13 cellular contexts compared by ENCODE assay signal in the genomic region with DNA sequence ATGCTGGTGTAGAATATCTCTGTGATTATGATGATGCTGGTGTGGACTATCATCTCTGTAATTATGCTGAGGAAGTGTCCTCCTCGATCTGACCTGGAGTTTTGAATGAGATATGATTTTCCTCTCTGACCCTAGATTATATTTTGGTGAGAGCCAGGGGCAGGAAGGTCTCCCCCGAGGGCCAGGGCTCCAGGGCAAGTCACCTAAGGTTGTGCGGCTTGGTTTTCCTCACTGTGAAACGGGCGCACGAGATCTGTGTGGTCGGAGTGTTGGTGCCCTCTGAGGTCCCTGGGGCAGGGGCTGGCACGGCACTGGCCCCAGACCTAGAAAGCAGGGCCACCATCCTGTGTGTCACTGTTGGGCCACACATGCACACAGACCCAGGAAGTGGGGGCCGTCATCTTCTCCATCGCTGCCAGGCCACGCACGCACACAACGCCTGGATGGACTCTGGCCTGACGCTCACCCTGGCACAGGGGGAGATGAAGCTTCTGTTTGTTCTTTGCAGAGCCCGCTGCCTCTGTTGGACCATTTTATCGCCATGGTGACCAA.
"Had no signal": no experiment of that assay in that cellular context is flagged by ENCODE, and none has a peak within 500 bp of the region (broad histone marks: within the 10 kb centered on the region; RNA-seq: fewer than 3 reads in every experiment).

No MANE protein-coding gene starts in this region.

- ATAC-seq: activated CD8-positive, alpha-beta T cell treated with anti-CD3 and anti-CD28 coated beads, Interleukin-2, amount 10 ng/mL, durations not matched to agents 7 days and 5 days; WTC11 had no signal

- H3K4me1 Mint-ChIP-seq: activated naive CD8-positive, alpha-beta T cell treated with anti-CD3 and anti-CD28 coated beads, Interleukin-2, amount 10 ng/mL, durations not matched to agents 7 days and 5 days; memory B cell; WTC11 had no signal

- H3K27ac ChIP-seq: stomach, vagina had no signal

- H3K4me3 ChIP-seq: stomach, vagina had no signal

- DNase-seq: activated CD4-positive, alpha-beta T cell treated with anti-CD3 and anti-CD28 coated beads for 48 hours; activated CD8-positive, alpha-beta memory T cell treated with anti-CD3 and anti-CD28 coated beads, Interleukin-2, amount 50 U/mL, for 48 hours; activated CD8-positive, alpha-beta T cell treated with anti-CD3 and anti-CD28 coated beads, Interleukin-2, amount 10 ng/mL, durations not matched to agents 7 days and 5 days; activated naive CD8-positive, alpha-beta T cell treated with anti-CD3 and anti-CD28 coated beads, Interleukin-2, amount 10 ng/mL, durations not matched to agents 7 days and 5 days; foreskin melanocyte; head of caudate nucleus; stimulated activated CD4-positive, alpha-beta T cell treated with anti-CD3 and anti-CD28 coated beads, Interleukin-4, amount 100 ng/mL, for 4 hours had no signal

- H3K27ac Mint-ChIP-seq: activated CD8-positive, alpha-beta T cell treated with anti-CD3 and anti-CD28 coated beads, Interleukin-2, amount 10 ng/mL, durations not matched to agents 7 days and 5 days; activated naive CD8-positive, alpha-beta T cell treated with anti-CD3 and anti-CD28 coated beads, Interleukin-2, amount 10 ng/mL, durations not matched to agents 7 days and 5 days; memory B cell; nephron; WTC11 had no signal

- H3K36me3 Mint-ChIP-seq: activated naive CD8-positive, alpha-beta T cell treated with anti-CD3 and anti-CD28 coated beads, Interleukin-2, amount 10 ng/mL, durations not matched to agents 7 days and 5 days; memory B cell had no signal

- H3K4me3 Mint-ChIP-seq: activated CD8-positive, alpha-beta T cell treated with anti-CD3 and anti-CD28 coated beads, Interleukin-2, amount 10 ng/mL, durations not matched to agents 7 days and 5 days; activated naive CD8-positive, alpha-beta T cell treated with anti-CD3 and anti-CD28 coated beads, Interleukin-2, amount 10 ng/mL, durations not matched to agents 7 days and 5 days; memory B cell; nephron; WTC11 had no signal

- H3K27me3 ChIP-seq: vagina had no signal

- H3K9me3 ChIP-seq: stomach, vagina had no signal

- H3K36me3 ChIP-seq: stomach, vagina had no signal

- FAIRE-seq: colon had no signal
